In the genomic region with DNA sequence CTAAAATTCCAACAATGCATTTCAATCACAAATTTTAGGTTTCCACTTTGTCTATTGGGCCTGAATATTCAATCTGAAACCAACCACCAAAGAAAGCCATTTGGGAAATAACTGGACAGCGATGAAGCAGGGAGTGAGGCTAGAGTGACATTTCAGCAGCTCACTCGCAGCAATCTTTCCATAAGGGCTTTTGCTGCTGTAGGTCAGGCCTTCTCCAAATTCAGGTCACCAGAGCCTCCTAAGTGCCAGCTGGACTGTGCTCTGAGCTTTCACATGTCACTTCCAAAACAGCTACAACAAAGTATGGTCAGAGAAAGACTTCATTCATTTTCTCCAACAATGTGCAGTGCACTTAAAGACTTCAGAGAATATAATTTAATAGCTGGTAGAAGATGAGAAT, we compare ENCODE assay signal across 16 cellular contexts.
DNase-seq lines count a peak whose midpoint lies in the region; ATAC-seq and TF ChIP-seq lines count a peak whose summit lies in the region.
"Had no signal": no experiment of that assay in that cellular context is flagged by ENCODE, and none has a peak within 500 bp of the region (broad histone marks: within the 10 kb centered on the region; RNA-seq: fewer than 3 reads in every experiment).

No MANE protein-coding gene starts in this region.

- peak overlapping the region; percentile 50 for H3K27ac Mint-ChIP-seq in neural crest cell (ENCODE audit: unreplicated experiment)
- H3K27ac Mint-ChIP-seq: CD4-positive, alpha-beta memory T cell had no signal

- DNase-seq in heart left ventricle (peak in 1 of 5 donors; percentile 50), right atrium auricular region (ENCODE audit: low spot score) (no peak), left ventricle myocardium superior (no peak), neural crest cell (ENCODE audit: low read depth, low spot score) (no peak), epidermal melanocyte (ENCODE audit: insufficient read length, low spot score) (no peak)
- DNase-seq: C1 segment of cervical spinal cord; Calu3; CD4-positive, alpha-beta memory T cell; COR-L47; DMS53; DMS79 treated with DMSO at 0.1 percent for 48 hours; GM23248; H7; HCEC 1CT had no signal

- 24 to 52% (median 36%) methylated on average over 2 of the region's 2 CpGs for WGBS in heart left ventricle, 4 donors

- H3K9me3 Mint-ChIP-seq in neural crest cell: peaks cover 4% of the 10 kb centered on the region

- H3K27me3 ChIP-seq in heart left ventricle (no peaks in the 10 kb centered on the region), right atrium auricular region (no peaks in the 10 kb centered on the region)

- H3K27me3 Mint-ChIP-seq in neural crest cell (ENCODE audit: low read depth): no peaks in the 10 kb centered on the region
- H3K27me3 Mint-ChIP-seq: CD4-positive, alpha-beta memory T cell had no signal

- peak; percentile 37 to 69 (median 60) for ATAC-seq in heart left ventricle
- peak; percentile 81 for ATAC-seq in left ventricle myocardium superior
- ATAC-seq in HG02759 (IDR thresholded peaks at IDR 0.05; ENCODE audit: unreplicated experiment): no peak
- ATAC-seq: GM12878 had no signal

- H3K4me1 ChIP-seq in heart left ventricle (no peaks in the 10 kb centered on the region), right atrium auricular region (no peaks in the 10 kb centered on the region)

- no peak overlapping the region for H3K4me3 Mint-ChIP-seq in neural crest cell
- H3K4me3 Mint-ChIP-seq: CD4-positive, alpha-beta memory T cell had no signal

- H3K27ac ChIP-seq in heart left ventricle (no peak overlapping the region), right atrium auricular region (no peak overlapping the region)
- H3K27ac ChIP-seq: GM23248 had no signal

- H3K4me1 Mint-ChIP-seq in neural crest cell: no peaks in the 10 kb centered on the region
- H3K4me1 Mint-ChIP-seq: CD4-positive, alpha-beta memory T cell had no signal

- no peak for TF ChIP-seq CTCF in heart left ventricle (IDR thresholded peaks at IDR 0.05)
- no peak for TF ChIP-seq CTCF in right atrium auricular region (IDR thresholded peaks at IDR 0.05)
- TF ChIP-seq CTCF in neural crest cell (conservative IDR thresholded peaks at IDR 0.05): no peak

- H3K9me3 ChIP-seq in heart left ventricle (no peaks in the 10 kb centered on the region), right atrium auricular region (no peaks in the 10 kb centered on the region)

- no peak for TF ChIP-seq POLR2A in heart left ventricle (IDR thresholded peaks at IDR 0.05)

- H3K36me3 Mint-ChIP-seq in neural crest cell (ENCODE audit: low read depth): no peaks in the 10 kb centered on the region
- H3K36me3 Mint-ChIP-seq: CD4-positive, alpha-beta memory T cell had no signal

- intact Hi-C loops in heart left ventricle (cut with DNase I) (no loop called here), left ventricle myocardium superior (cut with micrococcal nuclease) (no loop called here)

- H3K36me3 ChIP-seq in heart left ventricle: no peaks in the 10 kb centered on the region
- no peaks in the 10 kb centered on the region for H3K36me3 ChIP-seq in right atrium auricular region

- H3K4me3 ChIP-seq in heart left ventricle (no peak overlapping the region), right atrium auricular region (no peak overlapping the region)
- H3K4me3 ChIP-seq: GM12878, GM23248 had no signal
